Comparison of ENCODE assay signal across 12 cellular contexts in genomic region chr5:10289353-10289752, GRCh38. TPM values are rescaled to one million over a fixed set of nuclear protein-coding genes. Genes with fewer than 3 reads are reported as not detected.
DNase-seq lines count a peak whose midpoint lies in the region; ATAC-seq, FAIRE-seq and TF ChIP-seq lines count a peak whose summit lies in the region.
"Had no signal": no experiment of that assay in that cellular context is flagged by ENCODE, and none has a peak within 500 bp of the region (broad histone marks: within the 10 kb centered on the region; RNA-seq: fewer than 3 reads in every experiment).

No MANE protein-coding gene starts in this region.

- peaks cover 19% of the 10 kb centered on the region for H3F3A ChIP-seq in MM.1S (ENCODE audit: insufficient read depth, low read length)

- H3K18ac ChIP-seq in trophoblast cell (ENCODE audit: low read length), result no peak overlapping the region

- no peaks in the 10 kb centered on the region for H3K79me1 ChIP-seq in trophoblast cell (ENCODE audit: low read length)

- no peak for TF ChIP-seq EP300 in A549 (IDR thresholded peaks at IDR 0.05)

- H2AK5ac ChIP-seq in trophoblast cell (ENCODE audit: low read length), result no peak overlapping the region

- H3K9me3 ChIP-seq in A549, result no peaks in the 10 kb centered on the region
- H3K9me3 ChIP-seq in MM.1S (replicated peaks; ENCODE audit: insufficient read depth, low read length), result no peaks in the 10 kb centered on the region
- peaks cover 2% of the 10 kb centered on the region for H3K9me3 ChIP-seq in trophoblast cell (ENCODE audit: insufficient read depth, low read depth, low read length)

- H3K9ac ChIP-seq in MM.1S (ENCODE audit: low read length) (peak overlapping the region; percentile 26; the same call in 1 of the 2 replicates), trophoblast cell (ENCODE audit: low read length) (no peak overlapping the region)

- H3K79me2 ChIP-seq in MM.1S (ENCODE audit: low read length) (0 out of 2 replicates have a peak, but pooled peaks cover 5% of the 10 kb centered on the region), trophoblast cell (ENCODE audit: control insufficient read depth, insufficient read depth, low read length, poor library complexity) (no peaks in the 10 kb centered on the region)

- peak overlapping the region; percentile 15; the same call in 1 of the 2 replicates for H3K27ac Mint-ChIP-seq in WTC11
- no peak overlapping the region for H3K27ac Mint-ChIP-seq in natural killer cell
- no peak overlapping the region for H3K27ac Mint-ChIP-seq in activated CD4-positive, alpha-beta T cell treated with anti-CD3 and anti-CD28 coated beads for 36 hours
- H3K27ac Mint-ChIP-seq: stimulated activated naive CD8-positive, alpha-beta T cell treated with anti-CD3 and anti-CD28 coated beads, Interleukin-15, Interleukin-2, amounts not matched to agents 100 ng/mL and 50 ng/mL, for 24 hours had no signal

- no peak overlapping the region for H2BK5ac ChIP-seq in trophoblast cell (ENCODE audit: low read depth, low read length, poor library complexity)

- no peaks in the 10 kb centered on the region for H3K36me3 ChIP-seq in MM.1S (replicated peaks; ENCODE audit: insufficient read depth, low read length)
- H3K36me3 ChIP-seq in trophoblast cell (ENCODE audit: control insufficient read depth in 1 of 2, insufficient read depth in 2 of 2, low read length in 2 of 2), result no peaks in the 10 kb centered on the region

- no peak for FAIRE-seq in A549 (lab: Jason Lieb, UNC)
- FAIRE-seq: D721Med had no signal

- H3K4me2 ChIP-seq in A549, result no peak overlapping the region
- peak overlapping the region; percentile 84 for H3K4me2 ChIP-seq in MM.1S (ENCODE audit: low read depth, low read length)
- H3K4me2 ChIP-seq in trophoblast cell (ENCODE audit: low read length), result no peak overlapping the region

- no peak for TF ChIP-seq RAD21 in A549 (conservative IDR thresholded peaks at IDR 0.05 in 1 of 2, IDR thresholded peaks at IDR 0.05 in 1 of 2)

- CTCF ChIA-PET in A549 (lab: Yijun Ruan, JAX), result interaction anchor here (0.5 to 1.7 kb wide), 2 partner anchors 129 to 135 kb away, joined by 3 to 10 read pairs; no protein-coding TSS in a partner anchor
- CTCF ChIA-PET in WTC11 (lab: Charles Lee), result interaction anchor here (0.6 to 1.1 kb wide), 4 partner anchors 64 to 135 kb away, joined by 3 to 5 read pairs (median 3); no protein-coding TSS in a partner anchor
- CTCF ChIA-PET in activated CD4-positive, alpha-beta T cell treated with anti-CD3 and anti-CD28 coated beads for 36 hours (lab: Charles Lee), result interaction anchor here (1.3 kb wide), 1 partner anchor 41 kb away, joined by 4 read pairs; no protein-coding TSS in a partner anchor

- no peak overlapping the region for H3K14ac ChIP-seq in trophoblast cell (ENCODE audit: low read length)

- H3K27ac ChIP-seq in A549, result no peak overlapping the region
- peak overlapping the region; percentile 87; the same call in 1 of the 2 replicates for H3K27ac ChIP-seq in MM.1S (ENCODE audit: low read length)
- H3K27ac ChIP-seq in trophoblast cell (ENCODE audit: low read depth, low read length), result no peak overlapping the region

- H4K20me1 ChIP-seq in MM.1S (ENCODE audit: insufficient read depth, low read length), result no peaks in the 10 kb centered on the region

- intact Hi-C loops in left colon (cut with DNase I, micrococcal nuclease) (loop anchor here in 1 of 2 donors (5.0 to 10.0 kb wide), 3 partner anchors 135 to 335 kb away; partner anchors contain the start of gene ROPN1L), natural killer cell (cut with micrococcal nuclease) (no loop called here)
- intact Hi-C loops in activated CD4-positive, alpha-beta T cell treated with anti-CD3 and anti-CD28 coated beads for 36 hours (cut with DNase I, micrococcal nuclease), result no loop called here

- peaks cover 14% of the 10 kb centered on the region for H3K4me1 Mint-ChIP-seq in WTC11
- H3K4me1 Mint-ChIP-seq in natural killer cell, result no peaks in the 10 kb centered on the region
- peaks cover 7% of the 10 kb centered on the region for H3K4me1 Mint-ChIP-seq in activated CD4-positive, alpha-beta T cell treated with anti-CD3 and anti-CD28 coated beads for 36 hours

- peaks cover 5% of the 10 kb centered on the region; the same call in 1 of the 3 replicates for H3K4me1 ChIP-seq in A549
- H3K4me1 ChIP-seq in MM.1S (ENCODE audit: low read length), result peaks cover 30% of the 10 kb centered on the region
- no peaks in the 10 kb centered on the region for H3K4me1 ChIP-seq in trophoblast cell (ENCODE audit: control insufficient read depth in 1 of 2, insufficient read depth in 2 of 2, low read length in 2 of 2)

- no peak overlapping the region for H4K8ac ChIP-seq in trophoblast cell (ENCODE audit: low read depth, low read length)

- no peak overlapping the region for H3K4me3 Mint-ChIP-seq in WTC11
- no peak overlapping the region for H3K4me3 Mint-ChIP-seq in natural killer cell
- no peak overlapping the region for H3K4me3 Mint-ChIP-seq in activated CD4-positive, alpha-beta T cell treated with anti-CD3 and anti-CD28 coated beads for 36 hours
- H3K4me3 Mint-ChIP-seq: stimulated activated naive CD8-positive, alpha-beta T cell treated with anti-CD3 and anti-CD28 coated beads, Interleukin-15, Interleukin-2, amounts not matched to agents 100 ng/mL and 50 ng/mL, for 24 hours had no signal

- no peak overlapping the region for H3K23ac ChIP-seq in trophoblast cell (ENCODE audit: low read length)

- DNase-seq in A549 (ENCODE audit: low read depth in 1 of 2, low spot score in 1 of 2) (no peak), MM.1S (peak; percentile 29), WTC11 (ENCODE audit: low spot score) (no peak), left colon (peak; percentile 71 to 79), natural killer cell (no peak), GM19240 (ENCODE audit: insufficient read length, low spot score) (no peak), trophoblast cell (no peak)
- no peak for DNase-seq in activated CD4-positive, alpha-beta T cell treated with anti-CD3 and anti-CD28 coated beads for 36 hours
- DNase-seq: activated T-cell treated with anti-CD3 and anti-CD28 coated beads for 4 hours, Kasumi-1 had no signal

- H3K4ac ChIP-seq in trophoblast cell (ENCODE audit: low read depth, low read length), result no peak overlapping the region

- no peak overlapping the region for H3K4me3 ChIP-seq in A549
- H3K4me3 ChIP-seq in MM.1S (ENCODE audit: low read length), result no peak overlapping the region
- H3K4me3 ChIP-seq in trophoblast cell (ENCODE audit: low read depth, low read length), result no peak overlapping the region

- H3K27me3 Mint-ChIP-seq in WTC11 (ENCODE audit: low read depth) (no peaks in the 10 kb centered on the region), natural killer cell (ENCODE audit: low read depth in 2 of 2) (peaks cover 4 to 18% of the 10 kb centered on the region in 2 donors)
- H3K27me3 Mint-ChIP-seq in activated CD4-positive, alpha-beta T cell treated with anti-CD3 and anti-CD28 coated beads for 36 hours, result peaks cover 7% of the 10 kb centered on the region

- POLR2A ChIA-PET in A549 (lab: Yijun Ruan, JAX), result no interaction called here
- POLR2A ChIA-PET in WTC11 (lab: Charles Lee), result interaction anchor here (1.0 kb wide), 1 partner anchor 68 kb away, joined by 3 read pairs; no protein-coding TSS in a partner anchor
- POLR2A ChIA-PET in activated CD4-positive, alpha-beta T cell treated with anti-CD3 and anti-CD28 coated beads for 36 hours (lab: Charles Lee), result no interaction called here

- no peaks in the 10 kb centered on the region for H3K9me2 ChIP-seq in MM.1S (replicated peaks; ENCODE audit: insufficient read depth, low read length)

- no peak overlapping the region for H4K12ac ChIP-seq in trophoblast cell (ENCODE audit: low read depth, low read length)

- 90% methylated on average over 6 of the region's 6 CpGs for WGBS in A549 (ENCODE audit: missing lambda C conversion rate)
- WGBS in trophoblast cell (ENCODE audit: extremely low coverage, insufficient coverage, insufficient read length), result no CpG with 5 or more reads among the region's 6 CpGs

- H3K36me3 Mint-ChIP-seq in WTC11 (peaks cover 37% of the 10 kb centered on the region), natural killer cell (no peaks in the 10 kb centered on the region)
- H3K36me3 Mint-ChIP-seq in activated CD4-positive, alpha-beta T cell treated with anti-CD3 and anti-CD28 coated beads for 36 hours (ENCODE audit: low read depth), result no peaks in the 10 kb centered on the region

- TF ChIP-seq CTCF in A549 (IDR thresholded peaks at IDR 0.05) (no peak), MM.1S (IDR thresholded peaks at IDR 0.05; ENCODE audit: low read length) (no peak; the same call in 1 of the 2 replicates), WTC11 (IDR thresholded peaks at IDR 0.05) (no peak), natural killer cell (IDR thresholded peaks at IDR 0.05) (no peak)

- H3K27me3 ChIP-seq in MM.1S (replicated peaks; ENCODE audit: insufficient read depth, low read length), result no peaks in the 10 kb centered on the region
- H3K27me3 ChIP-seq in trophoblast cell (ENCODE audit: insufficient read depth, low read length), result no peaks in the 10 kb centered on the region

- no peak for TF ChIP-seq POLR2A in A549 (IDR thresholded peaks at IDR 0.05; ENCODE audit: low read length)

- no peak overlapping the region for H2BK12ac ChIP-seq in trophoblast cell (ENCODE audit: low read length)

- H3K9me3 Mint-ChIP-seq in WTC11, result peaks cover 9% of the 10 kb centered on the region
- no peaks in the 10 kb centered on the region for H3K9me3 Mint-ChIP-seq in natural killer cell
- H3K9me3 Mint-ChIP-seq in activated CD4-positive, alpha-beta T cell treated with anti-CD3 and anti-CD28 coated beads for 36 hours (ENCODE audit: low read depth), result no peaks in the 10 kb centered on the region
- H3K9me3 Mint-ChIP-seq: stimulated activated naive CD8-positive, alpha-beta T cell treated with anti-CD3 and anti-CD28 coated beads, Interleukin-15, Interleukin-2, amounts not matched to agents 100 ng/mL and 50 ng/mL, for 24 hours had no signal

- ATAC-seq in A549, result peak; percentile 57 to 58; a peak in 4 of 6 replicates
- peak; percentile 60 for ATAC-seq in WTC11
- peak; percentile 92 for ATAC-seq in left colon
- no peak for ATAC-seq in natural killer cell
- ATAC-seq in activated CD4-positive, alpha-beta T cell treated with anti-CD3 and anti-CD28 coated beads for 36 hours, result no peak

- H2AFZ ChIP-seq in MM.1S (ENCODE audit: low read length) (peak overlapping the region; percentile 44; the same call in 1 of the 2 replicates), trophoblast cell (ENCODE audit: insufficient read depth, low read length, poor library complexity) (no peak overlapping the region)

- H4K91ac ChIP-seq in trophoblast cell (ENCODE audit: low read depth, low read length), result no peak overlapping the region

- no peak overlapping the region for H2BK120ac ChIP-seq in trophoblast cell (ENCODE audit: insufficient read depth, low read length, poor library complexity)

RNA-seq across cellular contexts. Expression of gene CMBL, which starts 18.3 kb away (rescaled TPM):
- polyA plus RNA-seq in A549 (2011; rRNA removed) (23.5 and 23.6 TPM in 2 replicates), A549 (2017; fragmentation: RNase III; extraction: RNeasy Plus Mini Kit Qiagen cat#74134 plus additional on column Dnase treatment) (32.6 to 35.7 TPM (median 33.8 TPM) in 3 replicates)
- polyA plus RNA-seq in A549 (2012; cell fraction: cytosol; rRNA removed), result 24.9 and 33.1 TPM in 2 replicates
- polyA plus RNA-seq in A549 (2012; cell fraction: nucleus; rRNA removed), result 21.0 and 22.2 TPM in 2 replicates
- 20.4 and 21.6 TPM in 2 replicates for polyA minus RNA-seq in A549 (2011; rRNA and poly(A)+ RNA removed)
- total RNA-seq in WTC11 (2021) (26.7 to 34.0 TPM (median 27.7 TPM) in 3 replicates), left colon (100 to 1,000 TPM; 172 to 182 TPM), natural killer cell (1 to 10 TPM in 1 of 3 donors, under 1 TPM in 1, not detected in 1; 0.45 to 1.0 TPM)
- under 1 TPM; 0.46 to 0.66 TPM for total RNA-seq in activated CD4-positive, alpha-beta T cell treated with anti-CD3 and anti-CD28 coated beads for 36 hours
- 7.8 and 8.8 TPM in 2 replicates for polyA plus RNA-seq in trophoblast cell (2013)

RNA-seq across cellular contexts. Expression of gene CCT5, which starts 39.3 kb away (rescaled TPM):
- polyA plus RNA-seq in A549 (2011; rRNA removed) (569 and 730 TPM in 2 replicates), A549 (2017; fragmentation: RNase III; extraction: RNeasy Plus Mini Kit Qiagen cat#74134 plus additional on column Dnase treatment) (809 to 979 TPM (median 858 TPM) in 3 replicates)
- 495 and 537 TPM in 2 replicates for polyA plus RNA-seq in A549 (2012; cell fraction: cytosol; rRNA removed)
- polyA plus RNA-seq in A549 (2012; cell fraction: nucleus; rRNA removed), result 371 and 544 TPM in 2 replicates
- polyA minus RNA-seq in A549 (2011; rRNA and poly(A)+ RNA removed), result 773 and 905 TPM in 2 replicates
- total RNA-seq in WTC11 (2021) (481 to 548 TPM (median 496 TPM) in 3 replicates), left colon (100 to 1,000 TPM; 136 to 150 TPM), natural killer cell (10 to 100 TPM; 62.2 to 88.0 (median 73.5) TPM)
- total RNA-seq in activated CD4-positive, alpha-beta T cell treated with anti-CD3 and anti-CD28 coated beads for 36 hours, result 100 to 1,000 TPM; 347 to 461 TPM
- 174 and 175 TPM in 2 replicates for polyA plus RNA-seq in trophoblast cell (2013)

RNA-seq across cellular contexts. Expression of gene ATPSCKMT, which starts 39.7 kb away (rescaled TPM):
- polyA plus RNA-seq in A549 (2011; rRNA removed) (27.6 and 34.1 TPM in 2 replicates), A549 (2017; fragmentation: RNase III; extraction: RNeasy Plus Mini Kit Qiagen cat#74134 plus additional on column Dnase treatment) (24.5 to 27.4 TPM (median 26.3 TPM) in 3 replicates)
- polyA plus RNA-seq in A549 (2012; cell fraction: cytosol; rRNA removed), result 11.2 and 11.5 TPM in 2 replicates
- 6.5 and 16.0 TPM in 2 replicates for polyA plus RNA-seq in A549 (2012; cell fraction: nucleus; rRNA removed)
- polyA minus RNA-seq in A549 (2011; rRNA and poly(A)+ RNA removed), result 21.8 and 33.1 TPM in 2 replicates
- total RNA-seq in WTC11 (2021) (10.3 to 15.7 TPM (median 11.8 TPM) in 3 replicates), left colon (10 to 100 TPM; 13.2 to 17.4 TPM), natural killer cell (10 to 100 TPM; 11.8 to 15.1 (median 13.0) TPM)
- total RNA-seq in activated CD4-positive, alpha-beta T cell treated with anti-CD3 and anti-CD28 coated beads for 36 hours, result 10 to 100 TPM; 12.4 to 21.5 TPM
- 7.2 and 9.3 TPM in 2 replicates for polyA plus RNA-seq in trophoblast cell (2013)

Comparison
In these comparisons a context has a peak if more than half of its experiments do, and no peak if none do; other contexts are left out.
1. ATAC-seq: peak in A549 (2 of 2), WTC11 (single experiment) and left colon (single experiment); none in natural killer cell (0 of 3) and activated CD4-positive, alpha-beta T cell treated with anti-CD3 and anti-CD28 coated beads for 36 hours (single experiment).
2. DNase-seq: peak in MM.1S (single experiment) and left colon (2 of 2); none in A549 (0 of 2), WTC11 (single experiment), natural killer cell (single experiment), GM19240 (single experiment), activated CD4-positive, alpha-beta T cell treated with anti-CD3 and anti-CD28 coated beads for 36 hours (single experiment) and trophoblast cell (0 of 2).
3. RNA of gene CMBL, which starts 18.3 kb away (total RNA-seq): 172 to 182 TPM in left colon and 26.7 to 34.0 TPM in WTC11; 0.46 to 0.66 TPM in activated CD4-positive, alpha-beta T cell treated with anti-CD3 and anti-CD28 coated beads for 36 hours and 0.45 to 1.0 TPM in natural killer cell; every median in the first group is over 10 times any median in the second.